16 cellular contexts compared by ENCODE assay signal in the genomic region with DNA sequence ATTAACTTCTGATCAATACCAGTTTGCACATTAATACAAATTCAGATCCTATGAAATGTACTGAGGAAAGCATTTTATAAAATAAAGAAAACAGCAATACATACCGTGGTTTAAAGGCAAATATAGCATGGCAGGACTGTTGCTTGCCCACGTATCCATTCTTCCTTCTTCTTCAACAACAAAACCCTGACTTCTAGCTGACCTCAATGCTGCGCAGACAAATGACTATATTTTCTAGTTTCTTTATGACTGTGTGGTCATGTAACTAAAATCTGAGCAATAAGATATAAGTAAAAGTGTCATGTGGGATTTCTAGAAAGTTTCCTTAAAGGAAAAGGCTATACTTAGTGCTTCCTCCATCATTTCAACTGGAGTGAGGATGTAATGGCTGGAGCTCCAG.
A peak's percentile ranks its signal among the peaks of the same experiment; 100 is the strongest.
DNase-seq lines count a peak whose midpoint lies in the region; ATAC-seq and TF ChIP-seq lines count a peak whose summit lies in the region.
"Had no signal": no experiment of that assay in that cellular context is flagged by ENCODE, and none has a peak within 500 bp of the region (broad histone marks: within the 10 kb centered on the region; RNA-seq: fewer than 3 reads in every experiment).

No MANE protein-coding gene starts in this region.

- H3K36me3 ChIP-seq in upper lobe of right lung: no peaks in the 10 kb centered on the region

- H3K4me3 Mint-ChIP-seq in stimulated activated effector memory CD8-positive, alpha-beta T cell treated with anti-CD3 and anti-CD28 coated beads, Interleukin-12 subunit alpha, Interleukin-12 subunit beta, amount 100 ng/mL, for 72 hours: no peak overlapping the region
- H3K4me3 Mint-ChIP-seq: B cell; CD4-positive, alpha-beta T cell; GM23338 had no signal

- H3K4me3 ChIP-seq in GM12865 (ENCODE audit: low read depth, low read length): no peak overlapping the region
- H3K4me3 ChIP-seq in upper lobe of right lung: no peak overlapping the region
- H3K4me3 ChIP-seq: GM23338, K562 had no signal

- H3K27ac ChIP-seq in upper lobe of right lung: no peak overlapping the region

- no peak for TF ChIP-seq CTCF in GM12865 (IDR thresholded peaks at IDR 0.05; ENCODE audit: insufficient read depth, low read depth, low read length, missing control alignments)
- no peak for TF ChIP-seq CTCF in upper lobe of right lung (IDR thresholded peaks at IDR 0.05)

- H3K27me3 ChIP-seq in upper lobe of right lung: no peaks in the 10 kb centered on the region

- DNase-seq in GM12865 (ENCODE audit: low read depth): peak; percentile 25
- no peak for DNase-seq in stimulated activated effector memory CD8-positive, alpha-beta T cell treated with anti-CD3 and anti-CD28 coated beads, Interleukin-12 subunit alpha, Interleukin-12 subunit beta, amount 100 ng/mL, for 72 hours (ENCODE audit: low spot score in 2 of 2)
- DNase-seq in upper lobe of right lung: no peak
- DNase-seq in cerebellar nuclear complex (lab: John Stamatoyannopoulos, UW): no peak
- DNase-seq in SKM-1 (lab: John Stamatoyannopoulos, UW; ENCODE audit: unreplicated experiment): no peak
- DNase-seq: C1 segment of cervical spinal cord; Calu3; CD4-positive, alpha-beta T cell; DMS 273 treated with DMSO at 0.1 percent for 48 hours; H7; Karpas-422 had no signal

- no peak overlapping the region for H3K27ac Mint-ChIP-seq in stimulated activated effector memory CD8-positive, alpha-beta T cell treated with anti-CD3 and anti-CD28 coated beads, Interleukin-12 subunit alpha, Interleukin-12 subunit beta, amount 100 ng/mL, for 72 hours
- H3K27ac Mint-ChIP-seq: B cell; CD4-positive, alpha-beta T cell; GM23338 had no signal

- intact Hi-C loops in upper lobe of right lung (cut with DNase I): no loop called here

- peaks cover 2% of the 10 kb centered on the region for H3K9me3 Mint-ChIP-seq in stimulated activated effector memory CD8-positive, alpha-beta T cell treated with anti-CD3 and anti-CD28 coated beads, Interleukin-12 subunit alpha, Interleukin-12 subunit beta, amount 100 ng/mL, for 72 hours

- peak; percentile 75 for ATAC-seq in GM19351 (IDR thresholded peaks at IDR 0.05; ENCODE audit: unreplicated experiment)
- ATAC-seq in HG02885 (IDR thresholded peaks at IDR 0.05; ENCODE audit: poor library complexity, unreplicated experiment): peak; percentile 55
- ATAC-seq in stimulated activated effector memory CD8-positive, alpha-beta T cell treated with anti-CD3 and anti-CD28 coated beads, Interleukin-12 subunit alpha, Interleukin-12 subunit beta, amount 100 ng/mL, for 72 hours: peak; percentile 69
- ATAC-seq in upper lobe of right lung: no peak
- ATAC-seq: GM23338, K562 had no signal

- no peaks in the 10 kb centered on the region for H3K4me1 Mint-ChIP-seq in stimulated activated effector memory CD8-positive, alpha-beta T cell treated with anti-CD3 and anti-CD28 coated beads, Interleukin-12 subunit alpha, Interleukin-12 subunit beta, amount 100 ng/mL, for 72 hours
- H3K4me1 Mint-ChIP-seq: B cell had no signal

- no peaks in the 10 kb centered on the region for H3K36me3 Mint-ChIP-seq in stimulated activated effector memory CD8-positive, alpha-beta T cell treated with anti-CD3 and anti-CD28 coated beads, Interleukin-12 subunit alpha, Interleukin-12 subunit beta, amount 100 ng/mL, for 72 hours

- H3K9me3 ChIP-seq in upper lobe of right lung: no peaks in the 10 kb centered on the region

- H3K4me1 ChIP-seq in upper lobe of right lung: no peaks in the 10 kb centered on the region
